8 cellular contexts compared by ENCODE assay signal in genomic region chr6:142927274-142927586, GRCh38. TPM values are rescaled to one million over a fixed set of nuclear protein-coding genes. Genes with fewer than 3 reads are reported as not detected.
DNase-seq lines count a peak whose midpoint lies in the region; ATAC-seq, FAIRE-seq and TF ChIP-seq lines count a peak whose summit lies in the region.

No MANE protein-coding gene starts in this region.

- peak overlapping the region; percentile 88 to 96 (median 91) for H3K4me3 Mint-ChIP-seq in T-cell

- H3K4me1 ChIP-seq in rectal smooth muscle tissue (ENCODE audit: control insufficient read depth, insufficient read depth, low read length) = peaks cover 5% of the 10 kb centered on the region

- intact Hi-C loops in sciatic nerve (cut with DNase I) = no loop called here

- CTCF ChIA-PET in T-cell (lab: Charles Lee) = interaction anchor here (0.5 to 3.4 kb wide), 7 partner anchors 11 to 41 kb away, joined by 3 to 16 read pairs (median 4); no protein-coding TSS in a partner anchor

- H3K36me3 ChIP-seq in rectal smooth muscle tissue (ENCODE audit: control insufficient read depth, insufficient read depth, low read length) = no peaks in the 10 kb centered on the region

- ATAC-seq in T-cell (replicated peaks in 1 of 4) (no peak), GM19328 (IDR thresholded peaks at IDR 0.05; ENCODE audit: unreplicated experiment) (no peak), sciatic nerve (no peak), HG03342 (IDR thresholded peaks at IDR 0.05; ENCODE audit: unreplicated experiment) (no peak)

- H3K27ac ChIP-seq in rectal smooth muscle tissue (ENCODE audit: low read depth, low read length) = peak overlapping the region; percentile 80

- H3K4me3 ChIP-seq in fibroblast of the aortic adventitia (ENCODE audit: low read depth, low read length) (peak overlapping the region; percentile 71), rectal smooth muscle tissue (ENCODE audit: low read length) (peak overlapping the region; percentile 82)

- H3K27me3 Mint-ChIP-seq in T-cell = no peaks in the 10 kb centered on the region

- peak; percentile 18 for FAIRE-seq in GM19239 (lab: Jason Lieb, UNC)

- POLR2A ChIA-PET in T-cell (lab: Charles Lee) = interaction anchor here (1.0 to 2.4 kb wide), 8 partner anchors 11 to 42 kb away, joined by 3 to 16 read pairs (median 5); partner anchors contain the start of gene HIVEP2 (in 2 of the 2)

- peak overlapping the region; percentile 87 for H3K9ac ChIP-seq in rectal smooth muscle tissue (ENCODE audit: low read length)

- H3K36me3 Mint-ChIP-seq in T-cell = no peaks in the 10 kb centered on the region

- peaks cover 53 to 70% (median 65%) of the 10 kb centered on the region in 3 donors for H3K4me1 Mint-ChIP-seq in T-cell

- peak overlapping the region; percentile 95 to 98 for H3K27ac Mint-ChIP-seq in T-cell

- no peak for TF ChIP-seq CTCF in fibroblast of the aortic adventitia (IDR thresholded peaks at IDR 0.05; ENCODE audit: insufficient read depth, low read length)

- no peaks in the 10 kb centered on the region for H3K27me3 ChIP-seq in rectal smooth muscle tissue (ENCODE audit: control insufficient read depth, insufficient read depth, low read length)

- no peaks in the 10 kb centered on the region for H3K9me3 Mint-ChIP-seq in T-cell

- no peak for DNase-seq in GM19239 (ENCODE audit: insufficient read length, low spot score)
- no peak for DNase-seq in T-cell
- DNase-seq in fibroblast of the aortic adventitia (ENCODE audit: low read depth) = no peak
- no peak for DNase-seq in sciatic nerve (ENCODE audit: low spot score)
- no peak for DNase-seq in ecto neural progenitor cell (ENCODE audit: low spot score)

RNA-seq across cellular contexts. Expression of gene HIVEP2, which starts 17.7 kb away (rescaled TPM):
- 10 to 100 TPM; 71.4 to 81.4 (median 75.2) TPM for total RNA-seq in T-cell
- total RNA-seq in fibroblast of the aortic adventitia (ENCODE audit: low replicate concordance) = 11.5 and 23.1 TPM in 2 replicates
- total RNA-seq in sciatic nerve = 32.0 TPM
